Comparison of ENCODE assay signal across 26 cellular contexts in genomic region chr1:157095551-157095950, GRCh38. TPM values are rescaled to one million over a fixed set of nuclear protein-coding genes. Genes with fewer than 3 reads are reported as not detected.
"Had no signal": no experiment of that assay in that cellular context is flagged by ENCODE, and none has a peak within 500 bp of the region (broad histone marks: within the 10 kb centered on the region; RNA-seq: fewer than 3 reads in every experiment).

No MANE protein-coding gene starts in this region.

- H3K36me3 ChIP-seq: MG63, Peyer's patch had no signal

- H3K4me3 ChIP-seq: MG63, Peyer's patch had no signal

- H3K4me1 ChIP-seq: Peyer's patch had no signal

- ATAC-seq: activated CD8-positive, alpha-beta T cell treated with anti-CD3 and anti-CD28 coated beads for 36 hours; activated naive CD8-positive, alpha-beta T cell treated with anti-CD3 and anti-CD28 coated beads, Interleukin-2, amount 50 U/mL, for 24 hours; PC-3; Right ventricle myocardium inferior had no signal

- H3K9me3 ChIP-seq: MG63, Peyer's patch had no signal

- H3K27ac ChIP-seq: Peyer's patch had no signal

- DNase-seq: activated CD4-positive, alpha-beta T cell treated with anti-CD3 and anti-CD28 coated beads, Interleukin-2, amount 10 ng/mL, durations not matched to agents 24 days and 14 days; activated CD4-positive, alpha-beta T cell treated with anti-CD3 and anti-CD28 coated beads, Interleukin-2, amount 50 U/mL, for 4 hours; activated CD8-positive, alpha-beta T cell treated with anti-CD3 and anti-CD28 coated beads for 36 hours; activated naive CD4-positive, alpha-beta T cell treated with anti-CD3 and anti-CD28 coated beads, Interleukin-2, amount 10 ng/mL, durations not matched to agents 7 days and 5 days; activated naive CD8-positive, alpha-beta T cell treated with anti-CD3 and anti-CD28 coated beads, Interleukin-2, amount 50 U/mL, for 24 hours; activated T-cell treated with anti-CD3 and anti-CD28 coated beads, Interleukin-2, amount 50 U/mL, for 24 hours; anterior cingulate cortex; Kasumi-1; KG1; MG63; NCI-H1048; NCI-H1105 treated with DMSO at 0.1 percent for 48 hours; NCI-H1436 treated with DMSO at 0.1 percent for 48 hours; NCI-H1694 treated with DMSO at 0.1 percent for 48 hours; NCI-H2029; NCI-H345; NCI-H524 treated with DMSO at 0.1 percent for 48 hours; NK-92 treated with Interleukin-12 subunit alpha and Interleukin-12 subunit beta, amount 100 ng/mL, for 24 hours; PC-3; Peyer's patch; RPMI8226 had no signal

- H3K27me3 ChIP-seq: MG63, Peyer's patch had no signal

RNA-seq across cellular contexts. Expression of gene ETV3L, which starts 4.1 kb away (rescaled TPM):
- total RNA-seq: activated CD4-positive, alpha-beta T cell treated with anti-CD3 and anti-CD28 coated beads, Interleukin-2, amount 10 ng/mL, durations not matched to agents 24 days and 14 days; activated CD8-positive, alpha-beta memory T cell treated with anti-CD3 and anti-CD28 coated beads for 36 hours; activated CD8-positive, alpha-beta T cell treated with anti-CD3 and anti-CD28 coated beads for 36 hours; activated T-helper 2 cell treated with anti-CD3 and anti-CD28 coated beads, Interferon-gamma antibody, Interleukin-2, Interleukin-4, amounts not matched to agents 10 μg/mL and 5 μg/mL and 100 μg/mL, durations not matched to agents 14 hours and 24 hours and 36 hours; bronchial epithelial cell; NCI-H460; PC-3; Peyer's patch; Right ventricle myocardium inferior had no signal
